ENCODE assay signal across 23 cellular contexts in genomic region chr17:50285941-50286340, GRCh38. TPM values are rescaled to one million over a fixed set of nuclear protein-coding genes. Genes with fewer than 3 reads are reported as not detected.
"Had no signal": no experiment of that assay in that cellular context is flagged by ENCODE, and none has a peak within 500 bp of the region (broad histone marks: within the 10 kb centered on the region; RNA-seq: fewer than 3 reads in every experiment).

No MANE protein-coding gene starts in this region.

- H3K4me3 ChIP-seq: colonic mucosa, hepatocyte, pancreas, smooth muscle cell, suprapubic skin, thyroid gland had no signal

- H3K27me3 ChIP-seq: colonic mucosa, foreskin keratinocyte, hepatocyte, pancreas, thyroid gland had no signal

- H2AFZ ChIP-seq: hepatocyte had no signal

- H3K36me3 ChIP-seq: colonic mucosa, pancreas, suprapubic skin, thyroid gland had no signal

- H3K27ac Mint-ChIP-seq: progenitor cell of endocrine pancreas, type B pancreatic cell had no signal

- FAIRE-seq: pancreas, urothelium cell line had no signal

- H3K4me3 Mint-ChIP-seq: naive thymus-derived CD4-positive, alpha-beta T cell; type B pancreatic cell had no signal

- H3K36me3 Mint-ChIP-seq: type B pancreatic cell had no signal

- H3K4me2 ChIP-seq: hepatocyte, smooth muscle cell had no signal

- H3K9me3 ChIP-seq: colonic mucosa, pancreas, suprapubic skin, thyroid gland had no signal

- H3K27ac ChIP-seq: colonic mucosa, foreskin keratinocyte, hepatocyte, pancreas, suprapubic skin, thyroid gland had no signal

- H3K9me3 Mint-ChIP-seq: type B pancreatic cell had no signal

- ATAC-seq: foreskin keratinocyte; left colon; left ventricle myocardium superior; naive thymus-derived CD4-positive, alpha-beta T cell; pancreas; right cardiac atrium; stimulated activated naive CD8-positive, alpha-beta T cell treated with anti-CD3 and anti-CD28 coated beads, Interleukin-15, Interleukin-2, amounts not matched to agents 100 U/mL and 50 U/mL, for 24 hours had no signal

- DNase-seq: colonic mucosa; dermis blood vessel endothelial cell; foreskin keratinocyte; head of caudate nucleus; left colon; left ventricle myocardium superior; mesendoderm; naive thymus-derived CD4-positive, alpha-beta T cell; occipital lobe; pancreas; right cardiac atrium; stimulated activated CD4-positive, alpha-beta T cell treated with anti-CD3 and anti-CD28 coated beads, Interleukin-2, amount 100 ng/mL, for 48 hours; stimulated activated naive CD8-positive, alpha-beta T cell treated with anti-CD3 and anti-CD28 coated beads, Interleukin-15, Interleukin-2, amounts not matched to agents 100 U/mL and 50 U/mL, for 24 hours; thyroid gland had no signal

RNA-seq across cellular contexts. Expression of gene TMEM92, which starts 11.7 kb away (rescaled TPM):
- total RNA-seq: left ventricle myocardium superior, lung microvascular endothelial cell, mononuclear cell, occipital lobe, right cardiac atrium, thyroid gland had no signal
- polyA plus RNA-seq: naive thymus-derived CD4-positive, alpha-beta T cell; neural cell; right cardiac atrium had no signal
